In genomic region chr17:69466905-69467630, GRCh38 we compare ENCODE assay signal across 11 cellular contexts. TPM values are rescaled to one million over a fixed set of nuclear protein-coding genes. Genes with fewer than 3 reads are reported as not detected.
A peak's percentile ranks its signal among the peaks of the same experiment; 100 is the strongest.
DNase-seq lines count a peak whose midpoint lies in the region; ATAC-seq and TF ChIP-seq lines count a peak whose summit lies in the region.
"Had no signal": no experiment of that assay in that cellular context is flagged by ENCODE, and none has a peak within 500 bp of the region (broad histone marks: within the 10 kb centered on the region; RNA-seq: fewer than 3 reads in every experiment).

No MANE protein-coding gene starts in this region.

- no peaks in the 10 kb centered on the region for H3K9me3 Mint-ChIP-seq in chondrocyte (ENCODE audit: low read depth)
- H3K9me3 Mint-ChIP-seq in immature natural killer cell = no peaks in the 10 kb centered on the region

- in situ Hi-C loops in Caki2 (cut with HindIII; ENCODE audit: low pct_unique_long_range_greater_than_20kb, low sequenced_read_pairs) = no loop called here

- H3K36me3 Mint-ChIP-seq in chondrocyte (ENCODE audit: low read depth) = no peaks in the 10 kb centered on the region
- peaks cover 0 to 4% (median 0%) of the 10 kb centered on the region in 3 donors for H3K36me3 Mint-ChIP-seq in immature natural killer cell

- H3K4me1 Mint-ChIP-seq in chondrocyte (ENCODE audit: low read depth) (no peaks in the 10 kb centered on the region), immature natural killer cell (peaks cover 0 to 5% of the 10 kb centered on the region in 2 donors)

- H3K9me3 ChIP-seq in HUES6 (ENCODE audit: control insufficient read depth, insufficient read depth, low read depth, low read length) = no peaks in the 10 kb centered on the region; the same call in 1 of the 2 replicates
- H3K9me3 ChIP-seq: lower lobe of right lung, testis had no signal

- DNase-seq in Caki2 (ENCODE audit: low read depth) = peak; percentile 83
- no peak for DNase-seq in chondrocyte (ENCODE audit: low spot score)
- DNase-seq in kidney tubule cell (ENCODE audit: low spot score) = peak; percentile 91
- no peak for DNase-seq in immature natural killer cell
- DNase-seq in stimulated activated naive CD8-positive, alpha-beta T cell treated with anti-CD3 and anti-CD28 coated beads, Interleukin-15, Interleukin-2, amounts not matched to agents 100 U/mL and 50 U/mL, for 24 hours = no peak
- DNase-seq: lower lobe of right lung, NCI-H1048, testis had no signal

- no peak for TF ChIP-seq CTCF in chondrocyte (IDR thresholded peaks at IDR 0.05)

- H3K9ac ChIP-seq in HUES6 (ENCODE audit: low read length) = peak overlapping the region; percentile 10

- no peak for ATAC-seq in stimulated activated naive CD8-positive, alpha-beta T cell treated with anti-CD3 and anti-CD28 coated beads, Interleukin-15, Interleukin-2, amounts not matched to agents 100 U/mL and 50 U/mL, for 24 hours
- ATAC-seq in HG03196 (IDR thresholded peaks at IDR 0.05; ENCODE audit: unreplicated experiment) (no peak), GM19324 (IDR thresholded peaks at IDR 0.05; ENCODE audit: low FRiP score, unreplicated experiment) (no peak)
- ATAC-seq: lower lobe of right lung had no signal

- H3K27ac Mint-ChIP-seq in chondrocyte (ENCODE audit: unreplicated experiment) = peak overlapping the region; percentile 81
- H3K27ac Mint-ChIP-seq in immature natural killer cell = no peak overlapping the region

- H3K27ac ChIP-seq in HUES6 (ENCODE audit: low read depth, low read length) = peak overlapping the region; percentile 78
- H3K27ac ChIP-seq: lower lobe of right lung, testis had no signal

- H3K4me1 ChIP-seq in HUES6 (ENCODE audit: control insufficient read depth, insufficient read depth, low read length) = peaks cover 25% of the 10 kb centered on the region
- H3K4me1 ChIP-seq: lower lobe of right lung, testis had no signal

- no peaks in the 10 kb centered on the region for H3K36me3 ChIP-seq in HUES6 (ENCODE audit: control insufficient read depth, insufficient read depth, low read length)
- H3K36me3 ChIP-seq: lower lobe of right lung had no signal

- H3K4me3 ChIP-seq in HUES6 (ENCODE audit: low read depth, low read length) = no peak overlapping the region
- H3K4me3 ChIP-seq: lower lobe of right lung, testis had no signal

- H3K27me3 ChIP-seq in HUES6 (ENCODE audit: control insufficient read depth, insufficient read depth, low read length) = no peaks in the 10 kb centered on the region
- H3K27me3 ChIP-seq: testis had no signal

- H3K4me3 Mint-ChIP-seq in chondrocyte (ENCODE audit: unreplicated experiment) = no peak overlapping the region
- no peak overlapping the region for H3K4me3 Mint-ChIP-seq in immature natural killer cell

- H3K27me3 Mint-ChIP-seq in chondrocyte (ENCODE audit: low read depth) (no peaks in the 10 kb centered on the region), immature natural killer cell (ENCODE audit: low read depth in 3 of 3) (peaks cover 0 to 2% (median 0%) of the 10 kb centered on the region in 3 donors)

RNA-seq across cellular contexts. Expression of gene MAP2K6, which starts 52.6 kb away (rescaled TPM):
- 3.5 and 6.3 TPM in 2 replicates for total RNA-seq in Caki2 (2014; rRNA removed; shearing (Covaris generic); ENCODE audit: low replicate concordance)
- 0.75 to 6.1 TPM (median 0.90 TPM) in 3 replicates for total RNA-seq in chondrocyte
- 10 to 100 TPM; 11.6 to 14.5 (median 13.9) TPM for polyA plus RNA-seq in immature natural killer cell

Comparison
In these comparisons a context has a peak if more than half of its experiments do, and no peak if none do; other contexts are left out.
1. DNase-seq: peak in Caki2 (single experiment) and kidney tubule cell (single experiment); none in chondrocyte (single experiment), immature natural killer cell (0 of 3) and stimulated activated naive CD8-positive, alpha-beta T cell treated with anti-CD3 and anti-CD28 coated beads, Interleukin-15, Interleukin-2, amounts not matched to agents 100 U/mL and 50 U/mL, for 24 hours (single experiment).